24 cellular contexts compared by ENCODE assay signal in genomic region chr15:37375529-37375928, GRCh38.
DNase-seq lines count a peak whose midpoint lies in the region; ATAC-seq, FAIRE-seq and TF ChIP-seq lines count a peak whose summit lies in the region.
"Had no signal": no experiment of that assay in that cellular context is flagged by ENCODE, and none has a peak within 500 bp of the region (broad histone marks: within the 10 kb centered on the region; RNA-seq: fewer than 3 reads in every experiment).

No MANE protein-coding gene starts in this region.

- intact Hi-C loops in A673 (cut with micrococcal nuclease; ENCODE audit: unreplicated experiment): no loop called here
- intact Hi-C loops in stomach (cut with DNase I; ENCODE audit: low total_unique reads): no loop called here

- H3K18ac ChIP-seq in mesenchymal stem cell (ENCODE audit: low read depth in 1 of 2, low read length in 2 of 2): no peak overlapping the region

- H3K27me3 ChIP-seq in A673 (replicated peaks; ENCODE audit: insufficient read depth, low read depth, low read length, poor library complexity): no peaks in the 10 kb centered on the region
- H3K27me3 ChIP-seq in mesenchymal stem cell (ENCODE audit: control insufficient read depth in 1 of 2, insufficient read depth in 1 of 2, low read length in 2 of 2): peaks cover 0 to 3% of the 10 kb centered on the region in 2 experiments
- H3K27me3 ChIP-seq in stomach: no peaks in the 10 kb centered on the region
- H3K27me3 ChIP-seq: BLaER1 had no signal

- H3K79me1 ChIP-seq in mesenchymal stem cell (replicated peaks; ENCODE audit: low read length, poor library complexity, severe bottlenecking): no peaks in the 10 kb centered on the region

- H2BK120ac ChIP-seq in mesenchymal stem cell (ENCODE audit: low read depth, low read length): no peak overlapping the region

- H3K4me3 ChIP-seq in A673 (ENCODE audit: low read depth, low read length, poor library complexity, severe bottlenecking) (no peak overlapping the region), mesenchymal stem cell (ENCODE audit: insufficient read depth in 1 of 2, low read depth in 1 of 2, low read length in 2 of 2) (no peak overlapping the region), stomach (no peak overlapping the region)
- H3K4me3 ChIP-seq in Jurkat, Clone E6-1 (ENCODE audit: low read length): no peak overlapping the region
- H3K4me3 ChIP-seq: BLaER1 had no signal

- no peak overlapping the region for H3K4ac ChIP-seq in mesenchymal stem cell (ENCODE audit: low read depth in 1 of 2, low read length in 2 of 2)

- H3K14ac ChIP-seq in mesenchymal stem cell (ENCODE audit: low read length in 2 of 2): no peak overlapping the region

- H3K4me1 ChIP-seq in A673 (ENCODE audit: insufficient read depth, low read length, poor library complexity, severe bottlenecking) (no peaks in the 10 kb centered on the region), mesenchymal stem cell (ENCODE audit: control insufficient read depth, insufficient read depth, low read depth, low read length) (no peaks in the 10 kb centered on the region), stomach (no peaks in the 10 kb centered on the region)
- H3K4me1 ChIP-seq: BLaER1 had no signal

- no peak overlapping the region for H3K23ac ChIP-seq in mesenchymal stem cell (ENCODE audit: low read length in 2 of 2)

- H3K27ac ChIP-seq in A673 (ENCODE audit: low read depth, low read length, poor library complexity, severe bottlenecking) (no peak overlapping the region), caudate nucleus (ENCODE audit: low read depth, low read length) (peak overlapping the region; percentile 80), mesenchymal stem cell (ENCODE audit: low read length, poor library complexity, severe bottlenecking) (no peak overlapping the region), stomach (no peak overlapping the region)
- H3K27ac ChIP-seq: BLaER1, KMS-11 had no signal

- no peak overlapping the region for H2AK5ac ChIP-seq in mesenchymal stem cell (ENCODE audit: low read length, severe bottlenecking)

- no peak overlapping the region for H2BK12ac ChIP-seq in mesenchymal stem cell (ENCODE audit: low read length in 2 of 2)

- no peak overlapping the region for H2AFZ ChIP-seq in mesenchymal stem cell (ENCODE audit: low read depth, low read length)

- BruUV-seq in A673 (replicated peaks; lab: Mats Ljungman, UMichigan): no TSS peak

- no peak overlapping the region for H4K91ac ChIP-seq in mesenchymal stem cell (ENCODE audit: low read length)

- CTCF ChIA-PET in A673 (lab: Charles Lee): no interaction called here

- POLR2A ChIA-PET in A673 (lab: Charles Lee; ENCODE audit: low non-redundant PET): no interaction called here

- peak overlapping the region; percentile 9 for H3K4me2 ChIP-seq in mesenchymal stem cell (ENCODE audit: low read length, poor library complexity, severe bottlenecking)
- H3K4me2 ChIP-seq: BLaER1, KMS-11 had no signal

- no peak for TF ChIP-seq POLR2A in stomach (IDR thresholded peaks at IDR 0.05)

- H3K9ac ChIP-seq in mesenchymal stem cell (ENCODE audit: low read length): no peak overlapping the region
- H3K9ac ChIP-seq: BLaER1, KMS-11 had no signal

- FAIRE-seq in urothelium cell line (lab: Jason Lieb, UNC): no peak
- FAIRE-seq: D721Med, G401.6, H54, RCC 7860 had no signal

- H4K8ac ChIP-seq in mesenchymal stem cell (ENCODE audit: low read length): no peak overlapping the region

- no peak for TF ChIP-seq EP300 in stomach (IDR thresholded peaks at IDR 0.05)

- no peak overlapping the region for H2BK5ac ChIP-seq in mesenchymal stem cell (ENCODE audit: low read depth, low read length, poor library complexity, severe bottlenecking)

- TF ChIP-seq CTCF in A673 (conservative IDR thresholded peaks at IDR 0.05; ENCODE audit: low read depth, low read length) (no peak), stomach (IDR thresholded peaks at IDR 0.05) (no peak)

- H3K9me3 ChIP-seq in A673 (ENCODE audit: low read depth, low read length, poor library complexity, severe bottlenecking): no peaks in the 10 kb centered on the region
- no peaks in the 10 kb centered on the region for H3K9me3 ChIP-seq in mesenchymal stem cell (ENCODE audit: control insufficient read depth, low read length)
- H3K9me3 ChIP-seq in stomach: peaks cover 0 to 4% (median 0%) of the 10 kb centered on the region in 4 donors
- H3K9me3 ChIP-seq: BLaER1 had no signal

- DNase-seq in A673 (ENCODE audit: low spot score): peak; percentile 1
- DNase-seq in Jurkat, Clone E6-1 (ENCODE audit: low read depth, low spot score): peak; percentile 27
- peak in 17 of 61 donors; percentile 3 to 56 (median 13) for DNase-seq in caudate nucleus (lab: John Stamatoyannopoulos, UW)
- DNase-seq in mesenchymal stem cell: no peak
- DNase-seq in urothelium cell line (ENCODE audit: low spot score): no peak
- DNase-seq in stomach: no peak
- DNase-seq: 8988T; CD4-positive, CD25-positive, alpha-beta regulatory T cell; IMR-90; NCI-H1092; NCI-H1417 treated with DMSO at 0.1 percent for 48 hours; NCI-H187; NCI-H2081 treated with DMSO at 0.1 percent for 48 hours; NCI-H2171; NCI-H226; NCI-H510A treated with DMSO at 0.1 percent for 48 hours had no signal

- WGBS in mesenchymal stem cell: 63% methylated on average over 5 of the region's 5 CpGs
- 54 to 62% (median 56%) methylated on average over 5 of the region's 5 CpGs for WGBS in stomach, 5 donors

- H3K36me3 ChIP-seq in A673 (ENCODE audit: insufficient read depth, low read length, poor library complexity, severe bottlenecking) (no peaks in the 10 kb centered on the region), mesenchymal stem cell (ENCODE audit: control insufficient read depth in 1 of 2, insufficient read depth in 2 of 2, low read depth in 1 of 2, low read length in 2 of 2) (no peaks in the 10 kb centered on the region), stomach (no peaks in the 10 kb centered on the region)
- H3K36me3 ChIP-seq: BLaER1 had no signal

- no peak overlapping the region for H2BK15ac ChIP-seq in mesenchymal stem cell (ENCODE audit: low read depth, poor library complexity, severe bottlenecking)

- no peak for ATAC-seq in HG03280 (IDR thresholded peaks at IDR 0.05; ENCODE audit: unreplicated experiment)
- no peak for ATAC-seq in GM19455 (IDR thresholded peaks at IDR 0.05; ENCODE audit: unreplicated experiment)

Comparison
In these comparisons a context has a peak if more than half of its experiments do, and no peak if none do; other contexts are left out.
1. DNase-seq: peak in A673 (single experiment) and Jurkat, Clone E6-1 (single experiment); none in mesenchymal stem cell (single experiment), urothelium cell line (single experiment) and stomach (single experiment).